ENCODE assay signal across 9 cellular contexts in genomic region chrX:120791013-120791643, GRCh38.
DNase-seq lines count a peak whose midpoint lies in the region; ATAC-seq and TF ChIP-seq lines count a peak whose summit lies in the region.
"Had no signal": no experiment of that assay in that cellular context is flagged by ENCODE, and none has a peak within 500 bp of the region (broad histone marks: within the 10 kb centered on the region; RNA-seq: fewer than 3 reads in every experiment).

No MANE protein-coding gene starts in this region.

- H3K9me3 ChIP-seq in neuronal stem cell (replicated peaks in 1 of 2; ENCODE audit: control insufficient read depth in 2 of 2, insufficient read depth in 1 of 2, low read depth in 1 of 2, low read length in 2 of 2): no peaks in the 10 kb centered on the region
- H3K9me3 ChIP-seq: spleen had no signal

- no peak overlapping the region for H4K91ac ChIP-seq in neuronal stem cell (ENCODE audit: low read depth, low read length, poor library complexity)

- no peaks in the 10 kb centered on the region for H3K27me3 ChIP-seq in neuronal stem cell (ENCODE audit: control insufficient read depth in 3 of 3, insufficient read depth in 3 of 3, low read depth in 1 of 3, low read length in 3 of 3)
- H3K27me3 ChIP-seq: spleen had no signal

- H2BK120ac ChIP-seq in neuronal stem cell (ENCODE audit: low read depth, low read length): no peak overlapping the region

- no peak overlapping the region for H3K9ac ChIP-seq in neuronal stem cell (ENCODE audit: low read depth, low read length, poor library complexity)

- H3K4me3 ChIP-seq in cardiac fibroblast (replicated peaks in 1 of 2; ENCODE audit: low read depth in 2 of 2, low read length in 2 of 2): no peak overlapping the region
- no peak overlapping the region for H3K4me3 ChIP-seq in neuronal stem cell (ENCODE audit: low read length in 2 of 2)
- H3K4me3 ChIP-seq: spleen had no signal

- H2BK12ac ChIP-seq in neuronal stem cell (ENCODE audit: low read length): no peak overlapping the region

- no peak overlapping the region for H2AFZ ChIP-seq in neuronal stem cell (ENCODE audit: low read length)

- no peak overlapping the region for H2BK5ac ChIP-seq in neuronal stem cell (ENCODE audit: low read length)

- no peak overlapping the region for H3K23ac ChIP-seq in neuronal stem cell (ENCODE audit: low read depth, low read length, poor library complexity)

- H3K14ac ChIP-seq in neuronal stem cell (ENCODE audit: low read length): no peak overlapping the region

- peak overlapping the region; percentile 63 for H3K27ac ChIP-seq in C4-2B
- no peak overlapping the region for H3K27ac ChIP-seq in neuronal stem cell (replicated peaks; ENCODE audit: low read length)
- H3K27ac ChIP-seq: spleen had no signal

- WGBS in neuronal stem cell (ENCODE audit: extremely low coverage in 2 of 2, insufficient read length in 2 of 2, insufficient replicate concordance in 1 of 2), 2 donors: no CpG with 5 or more reads among the region's 2 CpGs

- H3K4ac ChIP-seq in neuronal stem cell (ENCODE audit: low read length): no peak overlapping the region

- peak; percentile 71 for DNase-seq in LHCN-M2 (ENCODE audit: low read depth)
- DNase-seq in cardiac fibroblast (ENCODE audit: low read depth in 2 of 2): peak; percentile 76 to 80
- no peak for DNase-seq in neuronal stem cell (ENCODE audit: low spot score)
- DNase-seq in NK-92 (lab: John Stamatoyannopoulos, UW; ENCODE audit: unreplicated experiment): no peak
- DNase-seq in NCI-H2081 treated with DMSO at 0.1 percent for 48 hours (lab: John Stamatoyannopoulos, UW): no peak
- DNase-seq: spleen had no signal

- no peak overlapping the region for H2AK5ac ChIP-seq in neuronal stem cell (ENCODE audit: low read depth, low read length)

- H3K36me3 ChIP-seq in neuronal stem cell (replicated peaks in 1 of 2; ENCODE audit: control insufficient read depth in 2 of 2, insufficient read depth in 2 of 2, low read length in 2 of 2): no peaks in the 10 kb centered on the region
- H3K36me3 ChIP-seq: spleen had no signal

- H3K4me2 ChIP-seq in neuronal stem cell (ENCODE audit: insufficient read depth, low read length, poor library complexity, severe bottlenecking): no peak overlapping the region

- no peak overlapping the region for H2BK15ac ChIP-seq in neuronal stem cell (ENCODE audit: low read length)

- no peaks in the 10 kb centered on the region for H3K4me1 ChIP-seq in neuronal stem cell (ENCODE audit: control insufficient read depth in 2 of 2, insufficient read depth in 1 of 2, low read depth in 1 of 2, low read length in 2 of 2)
- H3K4me1 ChIP-seq: spleen had no signal

- ATAC-seq in HG02852 (IDR thresholded peaks at IDR 0.05; ENCODE audit: unreplicated experiment): no peak
- ATAC-seq in activated CD4-positive, CD25-positive, alpha-beta regulatory T cell treated with anti-CD3 and anti-CD28 coated beads, Interleukin-2, amount 50 U/mL, for 24 hours: no peak

- H3K79me1 ChIP-seq in neuronal stem cell (ENCODE audit: low read depth, low read length): no peaks in the 10 kb centered on the region

- no peak for TF ChIP-seq CTCF in C4-2B (conservative IDR thresholded peaks at IDR 0.05)
- TF ChIP-seq CTCF in cardiac fibroblast (IDR thresholded peaks at IDR 0.05; ENCODE audit: low read depth, low read length): no peak

- H4K8ac ChIP-seq in neuronal stem cell (ENCODE audit: low read depth, low read length): peak overlapping the region; percentile 65

- H3K18ac ChIP-seq in neuronal stem cell (ENCODE audit: low read length): no peak overlapping the region

Comparison
In these comparisons a context has a peak if more than half of its experiments do, and no peak if none do; other contexts are left out.
1. DNase-seq: peak in LHCN-M2 (single experiment) and cardiac fibroblast (2 of 2); none in neuronal stem cell (single experiment), NK-92 (single experiment) and NCI-H2081 treated with DMSO at 0.1 percent for 48 hours (single experiment).